Comparison of ENCODE assay signal across 8 cellular contexts in genomic region chr4:103918214-103918613, GRCh38.
"Had no signal": no experiment of that assay in that cellular context is flagged by ENCODE, and none has a peak within 500 bp of the region (broad histone marks: within the 10 kb centered on the region; RNA-seq: fewer than 3 reads in every experiment).

No MANE protein-coding gene starts in this region.

- H3K9me3 ChIP-seq: HAP-1 had no signal

- H3K36me3 ChIP-seq: HAP-1 had no signal

- H3K4me3 ChIP-seq: GM23248, GM23338, HAP-1 had no signal

- H3K9ac ChIP-seq: GM23248 had no signal

- H2AFZ ChIP-seq: GM23248, GM23338 had no signal

- H3K27ac ChIP-seq: GM23248 had no signal

- DNase-seq: GM23248, GOT3, H7, H9, HCEC 1CT, HFFc6 had no signal

- H3K4me2 ChIP-seq: GM23338 had no signal
